ENCODE assay signal across 13 cellular contexts in genomic region chr1:12180903-12181302, GRCh38. TPM values are rescaled to one million over a fixed set of nuclear protein-coding genes. Genes with fewer than 3 reads are reported as not detected.
DNase-seq lines count a peak whose midpoint lies in the region; ATAC-seq and TF ChIP-seq lines count a peak whose summit lies in the region.
"Had no signal": no experiment of that assay in that cellular context is flagged by ENCODE, and none has a peak within 500 bp of the region (broad histone marks: within the 10 kb centered on the region; RNA-seq: fewer than 3 reads in every experiment).

No MANE protein-coding gene starts in this region.

- H3K9ac ChIP-seq in skeletal muscle tissue (ENCODE audit: low read depth in 1 of 3, low read length in 3 of 3) = peak overlapping the region in 2 of 3 donors; percentile 50 to 69
- H3K9ac ChIP-seq in GM23248 = no peak overlapping the region

- in situ Hi-C loops in GM23248 (cut with MboI) = no loop called here

- H2AFZ ChIP-seq in GM23248 = no peak overlapping the region

- H3K4me3 ChIP-seq in right atrium auricular region = no peak overlapping the region
- peak overlapping the region in 2 of 3 donors; percentile 22 to 26 for H3K4me3 ChIP-seq in skeletal muscle tissue (ENCODE audit: low read length in 3 of 3)
- no peak overlapping the region for H3K4me3 ChIP-seq in GM23248
- H3K4me3 ChIP-seq: SK-N-MC had no signal

- CTCF ChIA-PET in CD4-positive, alpha-beta T cell (lab: Charles Lee) = interaction anchor here (5.3 kb wide), 1 partner anchor 56 kb away, joined by 67 read pairs; no protein-coding TSS in a partner anchor
- CTCF ChIA-PET in activated CD4-positive, alpha-beta memory T cell treated with anti-CD3 and anti-CD28 coated beads for 36 hours (lab: Charles Lee) = interaction anchor here (13.5 kb wide), 1 partner anchor 57 kb away, joined by 168 read pairs; no protein-coding TSS in a partner anchor

- H4K20me1 ChIP-seq in GM23248 (ENCODE audit: insufficient read depth) = no peaks in the 10 kb centered on the region

- WGBS in GM23248 (ENCODE audit: low coverage in 1 of 2, low lambda C conversion rate in 2 of 2, missing lambda C conversion rate in 2 of 2), 2 experiments = 84 to 88% methylated on average over 7 of the region's 7 CpGs

- H3K36me3 Mint-ChIP-seq in CD4-positive, alpha-beta T cell (ENCODE audit: low read depth) = peaks cover 19% of the 10 kb centered on the region
- H3K36me3 Mint-ChIP-seq in activated CD4-positive, alpha-beta memory T cell treated with anti-CD3 and anti-CD28 coated beads for 36 hours = peaks cover 5% of the 10 kb centered on the region
- H3K36me3 Mint-ChIP-seq: naive B cell had no signal

- H3K9me2 ChIP-seq in GM23248 (ENCODE audit: insufficient read depth) = no peaks in the 10 kb centered on the region

- no peak for DNase-seq in CD4-positive, alpha-beta T cell
- DNase-seq in activated CD4-positive, alpha-beta memory T cell treated with anti-CD3 and anti-CD28 coated beads for 36 hours = no peak
- DNase-seq in right atrium auricular region (ENCODE audit: low spot score) (no peak), GM23248 (no peak), DMS114 treated with DMSO at 0.1 percent for 48 hours (lab: John Stamatoyannopoulos, UW; ENCODE audit: unreplicated experiment) (no peak)
- DNase-seq: activated CD4-positive, CD25-positive, alpha-beta regulatory T cell treated with anti-CD3 and anti-CD28 coated beads, Interleukin-2, amount 50 U/mL, for 72 hours; activated gamma-delta T cell treated with Interleukin-2 at 50 U/mL for 16 hours; cerebellar nuclear complex; naive B cell had no signal

- H3K27me3 ChIP-seq in CD4-positive, alpha-beta T cell (ENCODE audit: control insufficient read depth, insufficient read depth, low read length) = no peaks in the 10 kb centered on the region
- H3K27me3 ChIP-seq in right atrium auricular region = no peaks in the 10 kb centered on the region
- no peaks in the 10 kb centered on the region for H3K27me3 ChIP-seq in skeletal muscle tissue (ENCODE audit: control insufficient read depth in 3 of 3, insufficient read depth in 3 of 3, low read length in 3 of 3)
- no peaks in the 10 kb centered on the region for H3K27me3 ChIP-seq in GM23248 (replicated peaks; ENCODE audit: insufficient read depth)

- POLR2A ChIA-PET in CD4-positive, alpha-beta T cell (lab: Charles Lee) = interaction anchor here (0.6 to 4.5 kb wide), 2 partner anchors 13 to 273 kb away, joined by 3 to 44 read pairs; partner anchors contain the start of gene TNFRSF1B
- POLR2A ChIA-PET in activated CD4-positive, alpha-beta memory T cell treated with anti-CD3 and anti-CD28 coated beads for 36 hours (lab: Charles Lee) = interaction anchor here (0.6 kb wide), 1 partner anchor 78 kb away, joined by 3 read pairs; no protein-coding TSS in a partner anchor

- peak overlapping the region; percentile 96 for H3K27ac Mint-ChIP-seq in CD4-positive, alpha-beta T cell
- H3K27ac Mint-ChIP-seq in activated CD4-positive, alpha-beta memory T cell treated with anti-CD3 and anti-CD28 coated beads for 36 hours = peak overlapping the region; percentile 50

- H3K4me2 ChIP-seq in GM23248 (ENCODE audit: unreplicated experiment) = no peak overlapping the region

- H3K4me1 ChIP-seq in right atrium auricular region = peaks cover 0 to 99% of the 10 kb centered on the region in 2 donors
- H3K4me1 ChIP-seq in skeletal muscle tissue (ENCODE audit: control insufficient read depth in 3 of 3, insufficient read depth in 3 of 3, low read length in 3 of 3) = peaks cover 55 to 84% (median 83%) of the 10 kb centered on the region in 3 donors
- peaks cover 25% of the 10 kb centered on the region for H3K4me1 ChIP-seq in GM23248 (ENCODE audit: insufficient read depth)

- no peaks in the 10 kb centered on the region for H3F3A ChIP-seq in GM23248 (ENCODE audit: insufficient read depth)

- peak overlapping the region; percentile 18 for H3K27ac ChIP-seq in CD4-positive, alpha-beta T cell (ENCODE audit: low read depth, low read length)
- H3K27ac ChIP-seq in right atrium auricular region (peak overlapping the region; percentile 59 to 72), skeletal muscle tissue (ENCODE audit: low read depth, low read length) (peak overlapping the region; percentile 84), GM23248 (no peak overlapping the region)
- H3K27ac ChIP-seq: SK-N-MC had no signal

- H3K4me3 Mint-ChIP-seq in CD4-positive, alpha-beta T cell = no peak overlapping the region
- H3K4me3 Mint-ChIP-seq in activated CD4-positive, alpha-beta memory T cell treated with anti-CD3 and anti-CD28 coated beads for 36 hours = no peak overlapping the region
- H3K4me3 Mint-ChIP-seq: naive B cell had no signal

- no peak for ATAC-seq in CD4-positive, alpha-beta T cell (ENCODE audit: poor library complexity)
- ATAC-seq in HG02870 (IDR thresholded peaks at IDR 0.05; ENCODE audit: unreplicated experiment) (no peak), GM21717 (IDR thresholded peaks at IDR 0.05; ENCODE audit: unreplicated experiment) (no peak)

- H3K27me3 Mint-ChIP-seq in CD4-positive, alpha-beta T cell = no peaks in the 10 kb centered on the region
- no peaks in the 10 kb centered on the region for H3K27me3 Mint-ChIP-seq in activated CD4-positive, alpha-beta memory T cell treated with anti-CD3 and anti-CD28 coated beads for 36 hours

- H3K79me2 ChIP-seq in GM23248 (ENCODE audit: insufficient read depth) = no peaks in the 10 kb centered on the region

- no peak for TF ChIP-seq CTCF in CD4-positive, alpha-beta T cell (IDR thresholded peaks at IDR 0.05)
- no peak for TF ChIP-seq CTCF in right atrium auricular region (IDR thresholded peaks at IDR 0.05)

- intact Hi-C loops in CD4-positive, alpha-beta T cell (cut with DNase I, micrococcal nuclease) = no loop called here
- intact Hi-C loops in activated CD4-positive, alpha-beta memory T cell treated with anti-CD3 and anti-CD28 coated beads for 36 hours (cut with micrococcal nuclease) = no loop called here

- no peaks in the 10 kb centered on the region for H3K9me3 ChIP-seq in CD4-positive, alpha-beta T cell (ENCODE audit: control insufficient read depth, low read length)
- H3K9me3 ChIP-seq in right atrium auricular region = no peaks in the 10 kb centered on the region
- H3K9me3 ChIP-seq in skeletal muscle tissue (ENCODE audit: control insufficient read depth in 3 of 3, low read length in 3 of 3) = no peaks in the 10 kb centered on the region
- no peaks in the 10 kb centered on the region for H3K9me3 ChIP-seq in GM23248 (ENCODE audit: low read depth)

- H3K36me3 ChIP-seq in right atrium auricular region (no peaks in the 10 kb centered on the region), skeletal muscle tissue (ENCODE audit: control insufficient read depth in 3 of 3, insufficient read depth in 3 of 3, low read length in 3 of 3) (no peaks in the 10 kb centered on the region), GM23248 (ENCODE audit: low read depth) (no peaks in the 10 kb centered on the region)

- peaks cover 61% of the 10 kb centered on the region for H3K4me1 Mint-ChIP-seq in CD4-positive, alpha-beta T cell (ENCODE audit: low read depth)
- H3K4me1 Mint-ChIP-seq in activated CD4-positive, alpha-beta memory T cell treated with anti-CD3 and anti-CD28 coated beads for 36 hours (ENCODE audit: low read depth) = peaks cover 83% of the 10 kb centered on the region

- no peaks in the 10 kb centered on the region for H3K9me3 Mint-ChIP-seq in CD4-positive, alpha-beta T cell
- no peaks in the 10 kb centered on the region for H3K9me3 Mint-ChIP-seq in activated CD4-positive, alpha-beta memory T cell treated with anti-CD3 and anti-CD28 coated beads for 36 hours
- H3K9me3 Mint-ChIP-seq: naive B cell had no signal

RNA-seq across cellular contexts. Expression of gene TNFRSF1B, which starts 14.1 kb away (rescaled TPM):
- total RNA-seq in CD4-positive, alpha-beta T cell = 10 to 100 TPM; 61.9 to 62.6 TPM
- 100 to 1,000 TPM; 201 to 211 TPM for total RNA-seq in activated CD4-positive, alpha-beta memory T cell treated with anti-CD3 and anti-CD28 coated beads for 36 hours
- total RNA-seq in right atrium auricular region (10 to 100 TPM; 17.0 to 25.6 TPM), skeletal muscle tissue (9.9 TPM)
- 0.25 and 2.9 TPM in 2 replicates for total RNA-seq in GM23248 (2014; rRNA removed; shearing (Covaris generic))
- 1.1 and 1.3 TPM in 2 replicates for polyA plus RNA-seq in GM23248 (2016; fragmentation: Nextera tagmentation; extraction: Ambion mirVana)

RNA-seq across cellular contexts. Expression of gene VPS13D, which starts 48.9 kb away (rescaled TPM):
- total RNA-seq in CD4-positive, alpha-beta T cell = 10 to 100 TPM; 63.0 to 67.3 TPM
- 10 to 100 TPM; 25.0 to 25.4 TPM for total RNA-seq in activated CD4-positive, alpha-beta memory T cell treated with anti-CD3 and anti-CD28 coated beads for 36 hours
- 10 to 100 TPM; 48.1 to 65.2 TPM for total RNA-seq in right atrium auricular region
- total RNA-seq in skeletal muscle tissue = 40.2 TPM
- total RNA-seq in GM23248 (2014; rRNA removed; shearing (Covaris generic)) = 16.4 and 18.7 TPM in 2 replicates
- polyA plus RNA-seq in GM23248 (2016; fragmentation: Nextera tagmentation; extraction: Ambion mirVana) = 5.6 and 6.8 TPM in 2 replicates

Comparison
In these comparisons a context has a peak if more than half of its experiments do, and no peak if none do; other contexts are left out.
1. H3K4me3 ChIP-seq: peak in skeletal muscle tissue (2 of 3); none in right atrium auricular region (0 of 2) and GM23248 (single experiment).